Comparison of ENCODE assay signal across 31 cellular contexts in genomic region chr3:158696618-158697017, GRCh38. TPM values are rescaled to one million over a fixed set of nuclear protein-coding genes. Genes with fewer than 3 reads are reported as not detected.
DNase-seq lines count a peak whose midpoint lies in the region; ATAC-seq, FAIRE-seq and TF ChIP-seq lines count a peak whose summit lies in the region.
"Had no signal": no experiment of that assay in that cellular context is flagged by ENCODE, and none has a peak within 500 bp of the region (broad histone marks: within the 10 kb centered on the region; RNA-seq: fewer than 3 reads in every experiment).

No MANE protein-coding gene starts in this region.

- H3K4me1 ChIP-seq in astrocyte (ENCODE audit: insufficient read depth, low read length): peaks cover 11% of the 10 kb centered on the region
- H3K4me1 ChIP-seq in fibroblast of lung (ENCODE audit: control insufficient read depth, extremely low read depth, insufficient read depth, low read length): peaks cover 11% of the 10 kb centered on the region
- H3K4me1 ChIP-seq: BLaER1, breast epithelium had no signal

- H3K4me3 ChIP-seq in astrocyte (ENCODE audit: insufficient read depth, low read depth, low read length) (no peak overlapping the region), fibroblast of lung (replicated peaks in 1 of 4; ENCODE audit: control extremely low read depth in 1 of 4, insufficient read depth in 1 of 4, low read depth in 3 of 4, low read length in 4 of 4) (no peak overlapping the region)
- H3K4me3 ChIP-seq: BLaER1, breast epithelium, gastroesophageal sphincter, transverse colon had no signal

- no peak overlapping the region for H3K27ac Mint-ChIP-seq in astrocyte (ENCODE audit: unreplicated experiment)
- no peak overlapping the region for H3K27ac Mint-ChIP-seq in stimulated activated effector memory CD8-positive, alpha-beta T cell treated with anti-CD3 and anti-CD28 coated beads, Interleukin-12 subunit alpha, Interleukin-12 subunit beta, amount 100 ng/mL, for 72 hours
- H3K27ac Mint-ChIP-seq: IgD-negative memory B cell; naive thymus-derived CD8-positive, alpha-beta T cell; T-helper 17 cell had no signal

- H3K79me2 ChIP-seq in astrocyte (ENCODE audit: insufficient read depth, low read length): peaks cover 5% of the 10 kb centered on the region
- H3K79me2 ChIP-seq in fibroblast of lung (ENCODE audit: control insufficient read depth, insufficient read depth, low read length): no peaks in the 10 kb centered on the region

- no peak for ATAC-seq in stimulated activated effector memory CD8-positive, alpha-beta T cell treated with anti-CD3 and anti-CD28 coated beads, Interleukin-12 subunit alpha, Interleukin-12 subunit beta, amount 100 ng/mL, for 72 hours
- ATAC-seq: gastroesophageal sphincter; naive thymus-derived CD8-positive, alpha-beta T cell; T-helper 17 cell had no signal

- H3K9ac ChIP-seq in astrocyte (ENCODE audit: low read length) (no peak overlapping the region), fibroblast of lung (ENCODE audit: insufficient read depth, low read length) (no peak overlapping the region)
- H3K9ac ChIP-seq: BLaER1 had no signal

- H3K27me3 ChIP-seq in astrocyte (ENCODE audit: insufficient read depth, low read length): no peaks in the 10 kb centered on the region
- no peaks in the 10 kb centered on the region for H3K27me3 ChIP-seq in fibroblast of lung (ENCODE audit: control insufficient read depth, insufficient read depth, low read length)
- H3K27me3 ChIP-seq: BLaER1, breast epithelium, gastroesophageal sphincter, transverse colon had no signal

- TF ChIP-seq CTCF in astrocyte (IDR thresholded peaks at IDR 0.05; ENCODE audit: insufficient read depth, low read depth, low read length) (no peak), fibroblast of lung (conservative IDR thresholded peaks at IDR 0.05 in 1 of 2, IDR thresholded peaks at IDR 0.05 in 1 of 2; ENCODE audit: low read depth in 1 of 2, low read length in 2 of 2) (no peak)

- H3K36me3 Mint-ChIP-seq in astrocyte (ENCODE audit: low read depth, unreplicated experiment): peaks cover 5% of the 10 kb centered on the region
- peaks cover 51% of the 10 kb centered on the region for H3K36me3 Mint-ChIP-seq in stimulated activated effector memory CD8-positive, alpha-beta T cell treated with anti-CD3 and anti-CD28 coated beads, Interleukin-12 subunit alpha, Interleukin-12 subunit beta, amount 100 ng/mL, for 72 hours

- H4K20me1 ChIP-seq in astrocyte (ENCODE audit: insufficient read depth, low read length): no peaks in the 10 kb centered on the region
- no peaks in the 10 kb centered on the region for H4K20me1 ChIP-seq in fibroblast of lung (ENCODE audit: control insufficient read depth, extremely low read depth, insufficient read depth, low read length)
- H4K20me1 ChIP-seq: BLaER1 had no signal

- DNase-seq in AG08395 (ENCODE audit: low spot score): peak; percentile 19
- no peak for DNase-seq in H54 (ENCODE audit: insufficient read length, low spot score)
- DNase-seq in astrocyte (ENCODE audit: low read depth): peak; percentile 75
- peak; percentile 39 to 81 for DNase-seq in fibroblast of lung (ENCODE audit: low read depth in 2 of 2)
- DNase-seq in DMS79 (lab: John Stamatoyannopoulos, UW): no peak
- no peak for DNase-seq in stimulated activated effector memory CD8-positive, alpha-beta T cell treated with anti-CD3 and anti-CD28 coated beads, Interleukin-12 subunit alpha, Interleukin-12 subunit beta, amount 100 ng/mL, for 72 hours (ENCODE audit: low spot score in 2 of 2)
- no peak for DNase-seq in NCI-H446 treated with DMSO at 0.1 percent for 48 hours (lab: John Stamatoyannopoulos, UW)
- no peak for DNase-seq in NCI-H128 (lab: John Stamatoyannopoulos, UW; ENCODE audit: unreplicated experiment)
- DNase-seq: activated CD4-positive, alpha-beta T cell treated with anti-CD3 and anti-CD28 coated beads, Interleukin-2, amount 50 U/mL, for 4 hours; activated naive CD4-positive, alpha-beta T cell treated with anti-CD3 and anti-CD28 coated beads, Interleukin-2, amount 50 U/mL, for 16 hours; amniotic stem cell; DMS153; effector CD8-positive, alpha-beta T cell; GDM1; hippocampal formation; left cardiac atrium; naive thymus-derived CD8-positive, alpha-beta T cell; NCI-H1048; NCI-H1694; NCI-H2171 treated with DMSO at 0.1 percent for 48 hours; NCI-H524; SHP77; stimulated activated CD4-positive, alpha-beta T cell treated with anti-CD3 and anti-CD28 coated beads, Interleukin-4, amount 100 ng/mL, for 24 hours; T-helper 17 cell; transverse colon had no signal

- no peaks in the 10 kb centered on the region for H3K9me3 ChIP-seq in astrocyte (ENCODE audit: insufficient read depth, low read depth, low read length)
- H3K9me3 ChIP-seq in fibroblast of lung (ENCODE audit: control insufficient read depth, insufficient read depth, low read depth, low read length): no peaks in the 10 kb centered on the region
- H3K9me3 ChIP-seq: BLaER1, breast epithelium, gastroesophageal sphincter, transverse colon had no signal

- H3K36me3 ChIP-seq in astrocyte (ENCODE audit: insufficient read depth, low read length) (peaks cover 9% of the 10 kb centered on the region), fibroblast of lung (ENCODE audit: control insufficient read depth, insufficient read depth, low read length) (no peaks in the 10 kb centered on the region)
- H3K36me3 ChIP-seq: breast epithelium had no signal

- H3K4me2 ChIP-seq in astrocyte (ENCODE audit: low read length) (no peak overlapping the region), fibroblast of lung (ENCODE audit: extremely low read depth, insufficient read depth, low read length) (no peak overlapping the region)
- H3K4me2 ChIP-seq: BLaER1 had no signal

- H3K4me3 Mint-ChIP-seq in astrocyte (ENCODE audit: unreplicated experiment): no peak overlapping the region
- no peak overlapping the region for H3K4me3 Mint-ChIP-seq in stimulated activated effector memory CD8-positive, alpha-beta T cell treated with anti-CD3 and anti-CD28 coated beads, Interleukin-12 subunit alpha, Interleukin-12 subunit beta, amount 100 ng/mL, for 72 hours
- H3K4me3 Mint-ChIP-seq: IgD-negative memory B cell; naive thymus-derived CD8-positive, alpha-beta T cell; T-helper 17 cell had no signal

- peak; percentile 48 for FAIRE-seq in H54 (lab: Jason Lieb, UNC)
- FAIRE-seq in astrocyte (lab: Jason Lieb, UNC): no peak
- FAIRE-seq: colon had no signal

- no peaks in the 10 kb centered on the region for H3K9me3 Mint-ChIP-seq in astrocyte (ENCODE audit: unreplicated experiment)
- no peaks in the 10 kb centered on the region for H3K9me3 Mint-ChIP-seq in stimulated activated effector memory CD8-positive, alpha-beta T cell treated with anti-CD3 and anti-CD28 coated beads, Interleukin-12 subunit alpha, Interleukin-12 subunit beta, amount 100 ng/mL, for 72 hours
- H3K9me3 Mint-ChIP-seq: IgD-negative memory B cell; naive thymus-derived CD8-positive, alpha-beta T cell had no signal

- H3K4me1 Mint-ChIP-seq in astrocyte (ENCODE audit: low read depth, unreplicated experiment): no peaks in the 10 kb centered on the region
- H3K4me1 Mint-ChIP-seq in stimulated activated effector memory CD8-positive, alpha-beta T cell treated with anti-CD3 and anti-CD28 coated beads, Interleukin-12 subunit alpha, Interleukin-12 subunit beta, amount 100 ng/mL, for 72 hours: no peaks in the 10 kb centered on the region

- H3K27me3 Mint-ChIP-seq in astrocyte (ENCODE audit: low read depth, unreplicated experiment): no peaks in the 10 kb centered on the region
- H3K27me3 Mint-ChIP-seq: IgD-negative memory B cell; naive thymus-derived CD8-positive, alpha-beta T cell; T-helper 17 cell had no signal

- no peak for TF ChIP-seq POLR2A in H54 (IDR thresholded peaks at IDR 0.05; ENCODE audit: low read depth, low read length)

- H2AFZ ChIP-seq in astrocyte (ENCODE audit: low read depth, low read length) (no peak overlapping the region), fibroblast of lung (ENCODE audit: low read length) (no peak overlapping the region)

- H3K27ac ChIP-seq in astrocyte (ENCODE audit: low read depth, low read length): no peak overlapping the region
- no peak overlapping the region for H3K27ac ChIP-seq in fibroblast of lung (ENCODE audit: insufficient read depth, low read length)
- H3K27ac ChIP-seq: BLaER1, breast epithelium, gastroesophageal sphincter, transverse colon had no signal

RNA-seq across cellular contexts. Expression of gene LXN, which starts 24.2 kb away (rescaled TPM):
- total RNA-seq in astrocyte (18.1 and 24.0 TPM in 2 replicates), fibroblast of lung (168 and 495 TPM in 2 replicates)
- 162 and 172 TPM in 2 replicates for polyA plus RNA-seq in fibroblast of lung
- polyA plus RNA-seq in fibroblast of lung (2012): 137 and 158 TPM in 2 replicates
- polyA minus RNA-seq in fibroblast of lung (ENCODE audit: low replicate concordance): 22.8 and 28.4 TPM in 2 replicates

RNA-seq across cellular contexts. Expression of gene RARRES1, which starts 35.6 kb away (rescaled TPM):
- total RNA-seq in astrocyte (1.2 and 3.2 TPM in 2 replicates), fibroblast of lung (93.3 and 547 TPM in 2 replicates)
- 26.2 and 27.7 TPM in 2 replicates for polyA plus RNA-seq in fibroblast of lung
- polyA plus RNA-seq in fibroblast of lung (2012): 18.5 and 19.3 TPM in 2 replicates
- 1.2 TPM in 1 of 2 replicates, not detected in the other for polyA minus RNA-seq in fibroblast of lung (ENCODE audit: low replicate concordance)
- total RNA-seq: mononuclear cell; naive thymus-derived CD8-positive, alpha-beta T cell; T-helper 17 cell had no signal
- polyA plus RNA-seq: naive thymus-derived CD8-positive, alpha-beta T cell had no signal

RNA-seq across cellular contexts. Expression of gene GFM1, which starts 52.3 kb away (rescaled TPM):
- total RNA-seq in astrocyte (32.6 and 37.6 TPM in 2 replicates), fibroblast of lung (27.7 and 38.6 TPM in 2 replicates)
- 30.5 and 31.4 TPM in 2 replicates for polyA plus RNA-seq in fibroblast of lung
- polyA plus RNA-seq in fibroblast of lung (2012): 21.6 and 24.6 TPM in 2 replicates
- 8.8 and 10.4 TPM in 2 replicates for polyA minus RNA-seq in fibroblast of lung (ENCODE audit: low replicate concordance)

Comparison
In these comparisons a context has a peak if more than half of its experiments do, and no peak if none do; other contexts are left out.
1. DNase-seq: peak in AG08395 (single experiment), astrocyte (single experiment) and fibroblast of lung (2 of 2); none in H54 (single experiment), DMS79 (single experiment), stimulated activated effector memory CD8-positive, alpha-beta T cell treated with anti-CD3 and anti-CD28 coated beads, Interleukin-12 subunit alpha, Interleukin-12 subunit beta, amount 100 ng/mL, for 72 hours (0 of 2), NCI-H446 treated with DMSO at 0.1 percent for 48 hours (single experiment) and NCI-H128 (single experiment).
2. RNA of gene RARRES1, which starts 35.6 kb away (total RNA-seq): 93.3 to 547 TPM in fibroblast of lung; 1.2 to 3.2 TPM in astrocyte; every median in the first group is over 10 times any median in the second.